In the genomic region with DNA sequence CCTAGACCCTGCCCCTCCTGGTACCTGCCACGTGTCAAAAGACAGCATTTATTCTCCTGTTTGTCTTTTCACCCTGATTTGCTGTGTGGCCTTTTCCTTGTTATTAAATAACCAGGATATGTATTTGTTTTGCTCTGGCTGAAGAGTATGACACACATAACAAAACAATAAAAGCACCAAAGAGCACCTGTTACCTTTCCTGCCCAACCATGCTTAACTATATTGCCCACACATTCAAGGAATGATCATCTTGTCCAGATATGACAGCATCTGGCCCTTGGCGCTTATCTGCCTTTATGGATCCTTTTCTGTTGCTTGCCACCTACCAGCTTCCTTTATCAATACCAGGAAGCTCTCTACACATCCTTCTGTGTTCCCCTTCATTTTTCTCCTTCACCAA, we compare ENCODE assay signal across 20 cellular contexts.
DNase-seq lines count a peak whose midpoint lies in the region; ATAC-seq and TF ChIP-seq lines count a peak whose summit lies in the region.
"Had no signal": no experiment of that assay in that cellular context is flagged by ENCODE, and none has a peak within 500 bp of the region (broad histone marks: within the 10 kb centered on the region; RNA-seq: fewer than 3 reads in every experiment).

No MANE protein-coding gene starts in this region.

- 90% methylated on average over 2 of the region's 2 CpGs for WGBS in esophagus muscularis mucosa
- 86 to 96% methylated on average over 2 of the region's 2 CpGs for WGBS in testis, 2 donors

- H3F3A ChIP-seq in neural progenitor cell (ENCODE audit: low read depth), result no peaks in the 10 kb centered on the region

- peaks cover 5% of the 10 kb centered on the region for H3K27me3 Mint-ChIP-seq in neural progenitor cell (ENCODE audit: insufficient read depth, low read depth)

- no peak overlapping the region for H3K9ac ChIP-seq in BLaER1 treated with 17β-estradiol and CSF1 and Interleukin-3, amounts not matched to agents 10 nM and 100 nM
- H3K9ac ChIP-seq in neural progenitor cell, result no peak overlapping the region
- H3K9ac ChIP-seq: KMS-11 had no signal

- peaks cover 5% of the 10 kb centered on the region for H3K4me1 Mint-ChIP-seq in neural progenitor cell

- ATAC-seq in left lobe of liver (no peak), HG03378 (IDR thresholded peaks at IDR 0.05; ENCODE audit: unreplicated experiment) (no peak), omental fat pad (ENCODE audit: low FRiP score) (no peak)
- ATAC-seq: A549, GM12878, HepG2 had no signal

- H3K4me1 ChIP-seq in BLaER1 treated with 17β-estradiol and CSF1 and Interleukin-3, amounts not matched to agents 10 nM and 100 nM, result peaks cover 33 to 56% (median 45%) of the 10 kb centered on the region in 10 experiments
- peaks cover 0 to 8% (median 0%) of the 10 kb centered on the region in 4 donors for H3K4me1 ChIP-seq in esophagus muscularis mucosa
- H3K4me1 ChIP-seq in neural progenitor cell, result no peaks in the 10 kb centered on the region
- no peaks in the 10 kb centered on the region for H3K4me1 ChIP-seq in testis
- H3K4me1 ChIP-seq: A549 had no signal

- no peak for TF ChIP-seq EP300 in esophagus muscularis mucosa (IDR thresholded peaks at IDR 0.05)

- TF ChIP-seq CTCF in esophagus muscularis mucosa (IDR thresholded peaks at IDR 0.05) (no peak), neural progenitor cell (IDR thresholded peaks at IDR 0.05) (no peak), testis (IDR thresholded peaks at IDR 0.05) (no peak), omental fat pad (IDR thresholded peaks at IDR 0.05) (no peak)

- H3K4me3 Mint-ChIP-seq in neural progenitor cell, result no peak overlapping the region

- peaks cover 2% of the 10 kb centered on the region for H3K36me3 Mint-ChIP-seq in neural progenitor cell

- peaks cover 11 to 26% (median 18%) of the 10 kb centered on the region in 11 experiments; a peak in 17 of 22 replicates for H3K9me3 ChIP-seq in BLaER1 treated with 17β-estradiol and CSF1 and Interleukin-3, amounts not matched to agents 10 nM and 100 nM (replicated peaks in 1 of 11)
- H3K9me3 ChIP-seq in esophagus muscularis mucosa, result peaks cover 0 to 7% (median 2%) of the 10 kb centered on the region in 4 donors
- H3K9me3 ChIP-seq in neural progenitor cell (ENCODE audit: low read depth), result no peaks in the 10 kb centered on the region
- no peaks in the 10 kb centered on the region for H3K9me3 ChIP-seq in testis
- H3K9me3 ChIP-seq: A549 had no signal

- no peaks in the 10 kb centered on the region for H3K36me3 ChIP-seq in BLaER1 treated with 17β-estradiol and CSF1 and Interleukin-3, amounts not matched to agents 10 nM and 100 nM
- H3K36me3 ChIP-seq in esophagus muscularis mucosa (no peaks in the 10 kb centered on the region), neural progenitor cell (no peaks in the 10 kb centered on the region), testis (ENCODE audit: low read depth, missing control alignments) (no peaks in the 10 kb centered on the region)

- no peaks in the 10 kb centered on the region for H4K20me1 ChIP-seq in BLaER1 treated with 17β-estradiol and CSF1 and Interleukin-3, amounts not matched to agents 10 nM and 100 nM
- H4K20me1 ChIP-seq in neural progenitor cell (ENCODE audit: low read depth), result no peaks in the 10 kb centered on the region

- DNase-seq in HT-29 (ENCODE audit: low spot score) (peak; percentile 69), esophagus muscularis mucosa (ENCODE audit: extremely low spot score) (peak; percentile 4), neural progenitor cell (ENCODE audit: low spot score) (no peak), left lobe of liver (ENCODE audit: low spot score) (no peak), testis (no peak), omental fat pad (ENCODE audit: low spot score) (no peak)
- DNase-seq: COR-L47; DMS79 treated with DMSO at 0.1 percent for 48 hours; MM.1S; NCI-H1105; NCI-H1694; NK-92 treated with Interleukin-12 subunit alpha and Interleukin-12 subunit beta, amount 100 ng/mL, for 24 hours; SIG-M5 had no signal

- H3K27ac ChIP-seq in BLaER1 treated with 17β-estradiol and CSF1 and Interleukin-3, amounts not matched to agents 10 nM and 100 nM, result no peak overlapping the region
- no peak overlapping the region for H3K27ac ChIP-seq in esophagus muscularis mucosa (replicated peaks in 1 of 4)
- H3K27ac ChIP-seq in neural progenitor cell, result no peak overlapping the region
- H3K27ac ChIP-seq in testis, result no peak overlapping the region
- H3K27ac ChIP-seq: A549, C4-2B, KMS-11 had no signal

- H3K9me3 Mint-ChIP-seq in neural progenitor cell, result peaks cover 22% of the 10 kb centered on the region

- TF ChIP-seq POLR2A in esophagus muscularis mucosa (IDR thresholded peaks at IDR 0.05; ENCODE audit: low read depth) (no peak), testis (IDR thresholded peaks at IDR 0.05) (no peak)

- no peak overlapping the region for H2AFZ ChIP-seq in neural progenitor cell (replicated peaks)

- H3K27ac Mint-ChIP-seq in neural progenitor cell, result peak overlapping the region; percentile 51

- H3K79me2 ChIP-seq in neural progenitor cell (ENCODE audit: low read depth), result no peaks in the 10 kb centered on the region

- H3K27me3 ChIP-seq in BLaER1 treated with 17β-estradiol and CSF1 and Interleukin-3, amounts not matched to agents 10 nM and 100 nM, result no peaks in the 10 kb centered on the region
- H3K27me3 ChIP-seq in esophagus muscularis mucosa, result no peaks in the 10 kb centered on the region
- no peaks in the 10 kb centered on the region for H3K27me3 ChIP-seq in neural progenitor cell
- no peaks in the 10 kb centered on the region for H3K27me3 ChIP-seq in testis

- no peak overlapping the region for H3K4me3 ChIP-seq in BLaER1 treated with 17β-estradiol and CSF1 and Interleukin-3, amounts not matched to agents 10 nM and 100 nM
- H3K4me3 ChIP-seq in esophagus muscularis mucosa (no peak overlapping the region), neural progenitor cell (no peak overlapping the region), testis (no peak overlapping the region)
- H3K4me3 ChIP-seq: A549, GM12878 had no signal

- intact Hi-C loops in esophagus muscularis mucosa (cut with DNase I) (no loop called here), testis (cut with DNase I; ENCODE audit: low total_unique reads) (no loop called here)

- peak overlapping the region; percentile 7 to 73 (median 40); a peak in 15 of 22 replicates for H3K4me2 ChIP-seq in BLaER1 treated with 17β-estradiol and CSF1 and Interleukin-3, amounts not matched to agents 10 nM and 100 nM
- H3K4me2 ChIP-seq in neural progenitor cell, result no peak overlapping the region
- H3K4me2 ChIP-seq: A549, KMS-11 had no signal

Comparison
In these comparisons a context has a peak if more than half of its experiments do, and no peak if none do; other contexts are left out.
1. DNase-seq: peak in HT-29 (single experiment) and esophagus muscularis mucosa (single experiment); none in neural progenitor cell (single experiment), left lobe of liver (single experiment), testis (single experiment) and omental fat pad (single experiment).